17 cellular contexts compared by ENCODE assay signal in genomic region chr12:101892794-101893193, GRCh38. TPM values are rescaled to one million over a fixed set of nuclear protein-coding genes. Genes with fewer than 3 reads are reported as not detected.
DNase-seq lines count a peak whose midpoint lies in the region; ATAC-seq and TF ChIP-seq lines count a peak whose summit lies in the region.
"Had no signal": no experiment of that assay in that cellular context is flagged by ENCODE, and none has a peak within 500 bp of the region (broad histone marks: within the 10 kb centered on the region; RNA-seq: fewer than 3 reads in every experiment).

No MANE protein-coding gene starts in this region.

- no TSS peak for BruUV-seq in Panc1 (replicated peaks; lab: Mats Ljungman, UMichigan)

- CTCF ChIA-PET in Panc1 (lab: Charles Lee), result no interaction called here

- TF ChIP-seq POLR2A in gastrocnemius medialis (IDR thresholded peaks at IDR 0.05) (no peak), thyroid gland (IDR thresholded peaks at IDR 0.05) (no peak)

- ATAC-seq in Panc1 (no peak), gastrocnemius medialis (no peak)
- ATAC-seq: GM12878 had no signal

- H3K27me3 ChIP-seq in Panc1 (ENCODE audit: control insufficient read depth, insufficient read depth, low read length) (no peaks in the 10 kb centered on the region), muscle layer of duodenum (ENCODE audit: low read depth, low read length) (no peaks in the 10 kb centered on the region), gastrocnemius medialis (no peaks in the 10 kb centered on the region), thyroid gland (no peaks in the 10 kb centered on the region)

- H3K36me3 ChIP-seq in Panc1 (ENCODE audit: control insufficient read depth, insufficient read depth, low read length) (no peaks in the 10 kb centered on the region), muscle layer of duodenum (ENCODE audit: control insufficient read depth in 1 of 2, insufficient read depth in 2 of 2, low read length in 2 of 2) (no peaks in the 10 kb centered on the region), urinary bladder (ENCODE audit: insufficient read depth) (no peaks in the 10 kb centered on the region), gastrocnemius medialis (no peaks in the 10 kb centered on the region), thyroid gland (no peaks in the 10 kb centered on the region)

- H3K4me3 ChIP-seq in Panc1 (ENCODE audit: low read depth in 2 of 2, low read length in 2 of 2), result no peak overlapping the region
- no peak overlapping the region for H3K4me3 ChIP-seq in muscle layer of duodenum (ENCODE audit: low read depth in 1 of 2, low read length in 2 of 2)
- H3K4me3 ChIP-seq in urinary bladder (ENCODE audit: low read depth, low read length), result no peak overlapping the region
- H3K4me3 ChIP-seq in gastrocnemius medialis, result no peak overlapping the region
- H3K4me3 ChIP-seq in thyroid gland (replicated peaks in 1 of 3), result no peak overlapping the region
- H3K4me3 ChIP-seq: GM12878 had no signal

- DNase-seq in Panc1 (ENCODE audit: low read depth, low spot score) (no peak), gastrocnemius medialis (no peak), NCI-H524 (lab: John Stamatoyannopoulos, UW) (no peak), thyroid gland (no peak)
- DNase-seq: GDM1; NCI-H1105 treated with DMSO at 0.1 percent for 48 hours; NCI-H1694 treated with DMSO at 0.1 percent for 48 hours; NCI-H2107; NCI-H2227 treated with DMSO at 0.1 percent for 48 hours; NCI-H526; NK-92 treated with Interleukin-12 subunit alpha and Interleukin-12 subunit beta, amount 100 ng/mL, for 24 hours; RPMI8226 had no signal

- H3K27ac ChIP-seq in C4-2B (peak overlapping the region; percentile 27; the same call in 1 of the 2 replicates), Panc1 (ENCODE audit: low read length) (peak overlapping the region; percentile 40; the same call in 1 of the 2 replicates), muscle layer of duodenum (ENCODE audit: low read length) (peak overlapping the region; percentile 33), urinary bladder (ENCODE audit: low read depth) (peak overlapping the region; percentile 56), gastrocnemius medialis (no peak overlapping the region), thyroid gland (no peak overlapping the region)

- intact Hi-C loops in Panc1 (cut with micrococcal nuclease; ENCODE audit: unreplicated experiment) (no loop called here), gastrocnemius medialis (cut with DNase I; ENCODE audit: low total_unique reads) (no loop called here), thyroid gland (cut with DNase I) (no loop called here)

- H3K4me1 ChIP-seq in Panc1 (ENCODE audit: control insufficient read depth, insufficient read depth, low read length) (peaks cover 15% of the 10 kb centered on the region), muscle layer of duodenum (ENCODE audit: control insufficient read depth in 1 of 2, insufficient read depth in 2 of 2, low read length in 2 of 2) (peaks cover 0 to 8% of the 10 kb centered on the region in 2 donors), urinary bladder (ENCODE audit: insufficient read depth) (no peaks in the 10 kb centered on the region), gastrocnemius medialis (peaks cover 4 to 6% of the 10 kb centered on the region in 2 donors), thyroid gland (peaks cover 5 to 9% of the 10 kb centered on the region in 2 donors)

- POLR2A ChIA-PET in Panc1 (lab: Charles Lee), result interaction anchor here (0.7 kb wide), 1 partner anchor 12 kb away, joined by 4 read pairs; no protein-coding TSS in a partner anchor

- TF ChIP-seq CTCF in C4-2B (conservative IDR thresholded peaks at IDR 0.05) (no peak), Panc1 (IDR thresholded peaks at IDR 0.05) (no peak), gastrocnemius medialis (IDR thresholded peaks at IDR 0.05 in 4 of 5, conservative IDR thresholded peaks at IDR 0.05 in 1 of 5) (no peak), thyroid gland (IDR thresholded peaks at IDR 0.05) (no peak)

- in situ Hi-C loops in Panc1 (cut with HindIII; ENCODE audit: low pct_unique_long_range_greater_than_20kb, low sequenced_read_pairs), result no loop called here
- in situ Hi-C loops in gastrocnemius medialis (cut with MboI; ENCODE audit: low sequenced_read_pairs in 4 of 4), result no loop called here

- H3K9me3 ChIP-seq in Panc1 (ENCODE audit: control insufficient read depth, insufficient read depth, low read depth, low read length), result no peaks in the 10 kb centered on the region
- H3K9me3 ChIP-seq in muscle layer of duodenum (ENCODE audit: control insufficient read depth in 1 of 2, low read length in 2 of 2), result no peaks in the 10 kb centered on the region
- H3K9me3 ChIP-seq in gastrocnemius medialis, result no peaks in the 10 kb centered on the region
- no peaks in the 10 kb centered on the region for H3K9me3 ChIP-seq in thyroid gland

RNA-seq across cellular contexts. Expression of gene DRAM1, which starts 15.4 kb away (rescaled TPM):
- total RNA-seq in Panc1 (2021; ENCODE audit: unreplicated experiment), result 19.2 TPM
- 14.0 TPM for polyA plus RNA-seq in Panc1 (2012; ENCODE audit: insufficient read length)
- 14.0 TPM for total RNA-seq in urinary bladder
- 19.4 TPM for polyA plus RNA-seq in urinary bladder
- 1 to 10 TPM; 2.9 to 7.2 (median 4.1) TPM for total RNA-seq in gastrocnemius medialis
- total RNA-seq in thyroid gland, result 10 to 100 TPM in 3 of 4 donors, 1 to 10 TPM in 1; 7.8 to 31.0 (median 14.1) TPM
- total RNA-seq: OCI-LY7 had no signal

Comparison
In these comparisons a context has a peak if more than half of its experiments do, and no peak if none do; other contexts are left out.
1. H3K27ac ChIP-seq: peak in C4-2B (single experiment), Panc1 (single experiment), muscle layer of duodenum (single experiment) and urinary bladder (single experiment); none in gastrocnemius medialis (0 of 4) and thyroid gland (0 of 3).